7 cellular contexts compared by ENCODE assay signal in the genomic region with DNA sequence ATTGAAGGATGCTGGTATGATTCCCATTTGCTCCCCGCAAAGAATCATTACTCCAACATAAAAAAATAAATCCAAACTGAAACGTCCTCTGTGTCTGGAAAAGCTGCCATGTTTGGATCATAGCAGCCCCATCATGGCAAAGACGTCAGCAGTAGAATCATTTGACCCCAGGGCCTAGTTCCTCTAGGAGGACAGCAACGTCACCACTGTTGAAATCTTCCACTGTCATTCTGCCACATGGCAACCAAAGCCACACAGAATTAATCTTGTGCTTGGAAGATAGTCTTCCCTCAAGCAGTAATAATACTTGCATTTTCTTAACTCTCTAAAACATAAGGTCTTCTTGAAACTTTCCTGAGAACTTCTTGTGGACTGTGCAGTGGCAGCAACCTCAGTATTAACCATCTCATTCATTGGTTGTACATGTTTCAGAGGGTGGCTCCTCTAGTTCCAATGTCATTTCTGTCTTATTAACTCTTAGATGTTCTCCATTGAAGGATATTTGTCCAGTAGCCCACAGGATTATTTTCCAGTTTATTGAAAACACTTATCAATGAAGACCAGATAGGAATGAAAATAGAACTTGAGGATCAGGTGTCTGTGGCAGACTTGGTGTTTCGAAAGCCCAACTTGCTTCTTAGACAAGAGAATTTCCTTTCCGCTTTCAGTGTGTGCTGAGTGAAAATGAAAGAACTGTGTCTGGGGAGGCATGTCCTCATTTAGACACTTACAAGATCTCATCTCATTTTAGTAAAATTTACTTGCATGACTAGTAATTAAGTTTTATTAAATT. TPM values are rescaled to one million over a fixed set of nuclear protein-coding genes. Genes with fewer than 3 reads are reported as not detected.
DNase-seq lines count a peak whose midpoint lies in the region; ATAC-seq and TF ChIP-seq lines count a peak whose summit lies in the region.

No MANE protein-coding gene starts in this region.

- peak; percentile 95 for ATAC-seq in HG02840 (IDR thresholded peaks at IDR 0.05; ENCODE audit: low FRiP score, unreplicated experiment)
- ATAC-seq in stimulated activated memory B cell treated with anti-CD40 and anti-IgM and Interleukin-4, amounts not matched to agents 10 μg/mL and 1 μg/mL and 100 μg/mL, for 72 hours = peak; percentile 80
- ATAC-seq in stimulated activated naive CD8-positive, alpha-beta T cell treated with anti-CD3 and anti-CD28 coated beads, Interleukin-15, amount 100 ng/mL, for 72 hours = no peak

- WGBS in suprapubic skin = 71% methylated on average over 6 of the region's 6 CpGs

- H3K4me1 Mint-ChIP-seq in stimulated activated memory B cell treated with anti-CD40 and anti-IgM and Interleukin-4, amounts not matched to agents 10 μg/mL and 1 μg/mL and 100 μg/mL, for 72 hours = peaks cover 15% of the 10 kb centered on the region
- peaks cover 10% of the 10 kb centered on the region for H3K4me1 Mint-ChIP-seq in stimulated activated naive CD8-positive, alpha-beta T cell treated with anti-CD3 and anti-CD28 coated beads, Interleukin-15, amount 100 ng/mL, for 72 hours

- no peaks in the 10 kb centered on the region for H3K4me1 ChIP-seq in suprapubic skin

- no peaks in the 10 kb centered on the region for H3K9me3 ChIP-seq in suprapubic skin

- TF ChIP-seq CTCF in suprapubic skin (IDR thresholded peaks at IDR 0.05) = no peak

- TF ChIP-seq POLR2A in suprapubic skin (IDR thresholded peaks at IDR 0.05) = no peak

- H3K36me3 Mint-ChIP-seq in stimulated activated memory B cell treated with anti-CD40 and anti-IgM and Interleukin-4, amounts not matched to agents 10 μg/mL and 1 μg/mL and 100 μg/mL, for 72 hours = no peaks in the 10 kb centered on the region

- no peaks in the 10 kb centered on the region for H3K27me3 Mint-ChIP-seq in stimulated activated memory B cell treated with anti-CD40 and anti-IgM and Interleukin-4, amounts not matched to agents 10 μg/mL and 1 μg/mL and 100 μg/mL, for 72 hours
- peaks cover 59% of the 10 kb centered on the region for H3K27me3 Mint-ChIP-seq in stimulated activated naive CD8-positive, alpha-beta T cell treated with anti-CD3 and anti-CD28 coated beads, Interleukin-15, amount 100 ng/mL, for 72 hours

- H3K9me3 Mint-ChIP-seq in stimulated activated memory B cell treated with anti-CD40 and anti-IgM and Interleukin-4, amounts not matched to agents 10 μg/mL and 1 μg/mL and 100 μg/mL, for 72 hours = no peaks in the 10 kb centered on the region
- no peaks in the 10 kb centered on the region for H3K9me3 Mint-ChIP-seq in stimulated activated naive CD8-positive, alpha-beta T cell treated with anti-CD3 and anti-CD28 coated beads, Interleukin-15, amount 100 ng/mL, for 72 hours

- no peak overlapping the region for H3K4me3 ChIP-seq in suprapubic skin

- H3K27me3 ChIP-seq in suprapubic skin = peaks cover 6% of the 10 kb centered on the region

- DNase-seq in GM19240 (ENCODE audit: insufficient read length, low spot score) = peak; percentile 52
- peak; percentile 58 to 61 for DNase-seq in Kasumi-1 (lab: John Stamatoyannopoulos, UW)
- DNase-seq in stimulated activated naive CD8-positive, alpha-beta T cell treated with anti-CD3 and anti-CD28 coated beads, Interleukin-15, amount 100 ng/mL, for 72 hours = no peak
- no peak for DNase-seq in suprapubic skin (ENCODE audit: low spot score in 2 of 2)
- no peak for DNase-seq in DMS 273 treated with DMSO at 0.1 percent for 48 hours (lab: John Stamatoyannopoulos, UW)

- no peak overlapping the region for H3K4me3 Mint-ChIP-seq in stimulated activated memory B cell treated with anti-CD40 and anti-IgM and Interleukin-4, amounts not matched to agents 10 μg/mL and 1 μg/mL and 100 μg/mL, for 72 hours
- no peak overlapping the region for H3K4me3 Mint-ChIP-seq in stimulated activated naive CD8-positive, alpha-beta T cell treated with anti-CD3 and anti-CD28 coated beads, Interleukin-15, amount 100 ng/mL, for 72 hours

- TF ChIP-seq EP300 in suprapubic skin (IDR thresholded peaks at IDR 0.05) = no peak

- H3K36me3 ChIP-seq in suprapubic skin = no peaks in the 10 kb centered on the region

- no peak overlapping the region for H3K27ac ChIP-seq in suprapubic skin

- H3K27ac Mint-ChIP-seq in stimulated activated memory B cell treated with anti-CD40 and anti-IgM and Interleukin-4, amounts not matched to agents 10 μg/mL and 1 μg/mL and 100 μg/mL, for 72 hours = no peak overlapping the region
- H3K27ac Mint-ChIP-seq in stimulated activated naive CD8-positive, alpha-beta T cell treated with anti-CD3 and anti-CD28 coated beads, Interleukin-15, amount 100 ng/mL, for 72 hours = no peak overlapping the region

RNA-seq across cellular contexts. Expression of a gene that starts 28.8 kb away (rescaled TPM):
- 1 to 10 TPM in 3 of 4 donors, under 1 TPM in 1; 0.87 to 3.7 (median 1.4) TPM for total RNA-seq in suprapubic skin

Comparison
In these comparisons a context has a peak if more than half of its experiments do, and no peak if none do; other contexts are left out.
1. DNase-seq: peak in GM19240 (single experiment) and Kasumi-1 (2 of 2); none in stimulated activated naive CD8-positive, alpha-beta T cell treated with anti-CD3 and anti-CD28 coated beads, Interleukin-15, amount 100 ng/mL, for 72 hours (0 of 2), suprapubic skin (0 of 2) and DMS 273 treated with DMSO at 0.1 percent for 48 hours (single experiment).